In the genomic region with DNA sequence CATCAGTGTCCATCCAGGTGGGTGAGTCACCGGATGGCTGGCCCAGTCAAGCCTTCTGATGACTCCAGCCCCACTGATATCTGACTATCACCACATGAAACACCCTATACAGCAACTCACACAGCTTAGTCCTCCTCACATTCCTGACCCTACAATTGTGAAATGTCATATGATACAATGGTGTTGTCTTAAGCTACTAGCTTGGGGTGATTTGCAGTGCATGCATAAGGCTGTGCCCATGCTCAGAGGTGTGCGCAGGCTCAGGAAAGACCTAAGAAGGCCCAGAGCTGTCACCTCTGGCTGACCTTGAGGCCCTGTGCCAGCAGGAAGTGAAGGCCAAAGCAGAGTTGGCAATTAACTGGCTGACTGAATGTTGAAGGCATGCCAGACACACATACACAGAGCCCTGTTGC, we compare ENCODE assay signal across 12 cellular contexts. TPM values are rescaled to one million over a fixed set of nuclear protein-coding genes. Genes with fewer than 3 reads are reported as not detected.
DNase-seq lines count a peak whose midpoint lies in the region; ATAC-seq, FAIRE-seq and TF ChIP-seq lines count a peak whose summit lies in the region.
"Had no signal": no experiment of that assay in that cellular context is flagged by ENCODE, and none has a peak within 500 bp of the region (broad histone marks: within the 10 kb centered on the region; RNA-seq: fewer than 3 reads in every experiment).

No MANE protein-coding gene starts in this region.

- FAIRE-seq in GM19239 (lab: Jason Lieb, UNC): peak; percentile 73

- no peak overlapping the region for H3K4me3 ChIP-seq in heart right ventricle
- H3K4me3 ChIP-seq: SJSA1, smooth muscle cell, uterus had no signal

- no peaks in the 10 kb centered on the region for H3K9me3 ChIP-seq in heart right ventricle
- H3K9me3 ChIP-seq: SJSA1, uterus had no signal

- no peak overlapping the region for H3K4me3 Mint-ChIP-seq in activated CD4-positive, alpha-beta memory T cell treated with anti-CD3 and anti-CD28 coated beads for 36 hours
- no peak overlapping the region for H3K4me3 Mint-ChIP-seq in osteocyte (ENCODE audit: unreplicated experiment)

- H3K9me3 Mint-ChIP-seq in activated CD4-positive, alpha-beta memory T cell treated with anti-CD3 and anti-CD28 coated beads for 36 hours: no peaks in the 10 kb centered on the region
- H3K9me3 Mint-ChIP-seq in osteocyte (ENCODE audit: unreplicated experiment): no peaks in the 10 kb centered on the region
- H3K9me3 Mint-ChIP-seq: IgD-negative memory B cell had no signal

- intact Hi-C loops in activated CD4-positive, alpha-beta memory T cell treated with anti-CD3 and anti-CD28 coated beads for 36 hours (cut with micrococcal nuclease): no loop called here
- intact Hi-C loops in heart right ventricle (cut with DNase I): loop anchor here in 1 of 10 donors (10.0 kb wide), 1 partner anchor 115 kb away; no protein-coding TSS in a partner anchor

- H3K36me3 ChIP-seq in heart right ventricle: no peaks in the 10 kb centered on the region
- H3K36me3 ChIP-seq: SJSA1, uterus had no signal

- ATAC-seq in heart right ventricle: peak in 5 of 8 donors; percentile 48 to 76 (median 59)
- no peak for ATAC-seq in GM19328 (IDR thresholded peaks at IDR 0.05; ENCODE audit: unreplicated experiment)

- DNase-seq in A172 (ENCODE audit: low spot score) (peak; percentile 58), GM19239 (ENCODE audit: insufficient read length, low spot score) (no peak), heart right ventricle (no peak), NCI-H510A treated with DMSO at 0.1 percent for 48 hours (lab: John Stamatoyannopoulos, UW) (no peak), osteocyte (ENCODE audit: extremely low spot score, unreplicated experiment) (no peak), pons (ENCODE audit: low spot score) (no peak)
- no peak for DNase-seq in activated CD4-positive, alpha-beta memory T cell treated with anti-CD3 and anti-CD28 coated beads for 36 hours
- DNase-seq: uterus had no signal

- H3K27me3 ChIP-seq in heart right ventricle: no peaks in the 10 kb centered on the region
- H3K27me3 ChIP-seq: SJSA1, uterus had no signal

- H3K4me1 ChIP-seq in heart right ventricle: peaks cover 0 to 54% (median 0%) of the 10 kb centered on the region in 9 donors
- H3K4me1 ChIP-seq: SJSA1, uterus had no signal

- TF ChIP-seq CTCF in heart right ventricle (IDR thresholded peaks at IDR 0.05): no peak
- no peak for TF ChIP-seq CTCF in osteocyte (IDR thresholded peaks at IDR 0.05)

- peak overlapping the region; percentile 77 for H3K27ac Mint-ChIP-seq in activated CD4-positive, alpha-beta memory T cell treated with anti-CD3 and anti-CD28 coated beads for 36 hours
- H3K27ac Mint-ChIP-seq in osteocyte (ENCODE audit: unreplicated experiment): no peak overlapping the region

- peak overlapping the region in 1 of 10 donors; percentile 19 for H3K27ac ChIP-seq in heart right ventricle
- H3K27ac ChIP-seq: SJSA1, uterus had no signal

- no peaks in the 10 kb centered on the region for H3K27me3 Mint-ChIP-seq in activated CD4-positive, alpha-beta memory T cell treated with anti-CD3 and anti-CD28 coated beads for 36 hours
- H3K27me3 Mint-ChIP-seq in osteocyte (ENCODE audit: unreplicated experiment): peaks cover 1% of the 10 kb centered on the region

- CTCF ChIA-PET in activated CD4-positive, alpha-beta memory T cell treated with anti-CD3 and anti-CD28 coated beads for 36 hours (lab: Charles Lee): interaction anchor here (1.0 to 2.0 kb wide), 2 partner anchors 20 to 30 kb away, joined by 3 to 11 read pairs; no protein-coding TSS in a partner anchor

- H3K36me3 Mint-ChIP-seq in activated CD4-positive, alpha-beta memory T cell treated with anti-CD3 and anti-CD28 coated beads for 36 hours: no peaks in the 10 kb centered on the region
- no peaks in the 10 kb centered on the region for H3K36me3 Mint-ChIP-seq in osteocyte (ENCODE audit: unreplicated experiment)
- H3K36me3 Mint-ChIP-seq: IgD-negative memory B cell had no signal

- 91 to 94% methylated on average over 2 of the region's 2 CpGs for WGBS in heart right ventricle, 2 donors

- H3K4me1 Mint-ChIP-seq in activated CD4-positive, alpha-beta memory T cell treated with anti-CD3 and anti-CD28 coated beads for 36 hours (ENCODE audit: low read depth): peaks cover 66% of the 10 kb centered on the region
- no peaks in the 10 kb centered on the region for H3K4me1 Mint-ChIP-seq in osteocyte (ENCODE audit: unreplicated experiment)

- POLR2A ChIA-PET in activated CD4-positive, alpha-beta memory T cell treated with anti-CD3 and anti-CD28 coated beads for 36 hours (lab: Charles Lee): interaction anchor here (0.9 kb wide), 1 partner anchor 109 kb away, joined by 3 read pairs; no protein-coding TSS in a partner anchor

RNA-seq across cellular contexts. Expression of gene SEMA4D, which starts 21.5 kb away (rescaled TPM):
- 5.1 and 11.1 TPM in 2 replicates for total RNA-seq in A172 (2014; rRNA removed; shearing (Covaris generic))
- 100 to 1,000 TPM; 159 to 161 TPM for total RNA-seq in activated CD4-positive, alpha-beta memory T cell treated with anti-CD3 and anti-CD28 coated beads for 36 hours
- 10 to 100 TPM; 16.2 to 51.0 (median 21.3) TPM for total RNA-seq in heart right ventricle
- polyA plus RNA-seq in heart right ventricle: 1 to 10 TPM; 2.3 to 8.9 TPM
- total RNA-seq in osteocyte: 2.0 and 2.2 TPM in 2 replicates
